ENCODE assay signal across 1 cellular context in the genomic region with DNA sequence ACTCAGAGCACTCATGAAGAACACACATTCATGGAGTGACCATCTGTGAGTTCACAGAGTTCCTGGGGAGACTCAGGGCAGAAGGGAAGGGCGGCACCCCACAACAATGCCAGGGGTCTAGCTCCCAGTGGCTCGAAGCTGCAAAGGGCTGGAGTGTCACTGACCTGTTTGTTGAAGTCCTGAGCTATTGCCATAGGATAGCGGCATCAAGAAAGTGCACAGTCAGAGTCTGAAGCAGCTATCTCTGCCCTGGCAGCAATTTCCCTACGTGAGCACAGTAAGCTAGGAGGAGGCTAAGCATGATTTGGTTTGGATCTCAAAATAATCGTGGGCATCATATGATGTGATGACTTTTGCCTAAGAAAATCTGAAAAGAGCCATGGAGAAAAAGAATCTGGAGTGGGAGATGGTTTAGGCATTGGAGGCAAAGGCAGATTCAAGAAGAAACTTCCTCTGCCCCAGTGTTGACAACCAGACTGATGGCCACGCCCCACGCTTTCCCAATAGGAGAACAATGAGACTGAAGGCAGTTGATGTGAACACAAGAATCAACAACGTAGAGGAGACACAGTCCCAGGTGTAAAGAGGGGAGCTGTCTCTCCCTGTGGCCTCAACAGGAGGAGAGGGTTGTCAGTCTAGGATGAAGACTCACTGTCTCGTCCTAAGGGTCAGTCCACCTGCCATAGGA.
TF ChIP-seq lines count a peak whose summit lies in the region.

No MANE protein-coding gene starts in this region.

TF ChIP-seq in IMR-90, 13 proteins besides CTCF, POLR2A, EP300 and RAD21:
- TF ChIP-seq RFX5 (IDR thresholded peaks at IDR 0.05; ENCODE audit: low read depth, low read length) = no peak
- no peak for TF ChIP-seq ELK1 (IDR thresholded peaks at IDR 0.05; ENCODE audit: borderline replicate concordance, low read depth, low read length)
- no peak for TF ChIP-seq FOS (IDR thresholded peaks at IDR 0.05; ENCODE audit: low read depth, low read length)
- no peak for TF ChIP-seq SMC3 (IDR thresholded peaks at IDR 0.05; ENCODE audit: low read depth, low read length)
- no peak for TF ChIP-seq USF2 (IDR thresholded peaks at IDR 0.05; ENCODE audit: low read depth, low read length)
- no peak for TF ChIP-seq MAZ (IDR thresholded peaks at IDR 0.05; ENCODE audit: borderline replicate concordance, low read depth, low read length)
